Comparison of ENCODE assay signal across 8 cellular contexts in genomic region chr3:58433400-58434169, GRCh38. TPM values are rescaled to one million over a fixed set of nuclear protein-coding genes. Genes with fewer than 3 reads are reported as not detected.
DNase-seq lines count a peak whose midpoint lies in the region; ATAC-seq and TF ChIP-seq lines count a peak whose summit lies in the region.

PDHB (minus strand) TSS chr3:58433832; CDS start chr3:58433809, 23 bp downstream.

- peak; percentile 96 for ATAC-seq in HG02642 (IDR thresholded peaks at IDR 0.05; ENCODE audit: poor library complexity, unreplicated experiment)
- ATAC-seq in Right ventricle myocardium superior (ENCODE audit: poor library complexity): peak; percentile 99

- H3K27me3 ChIP-seq in parathyroid adenoma (ENCODE audit: control insufficient read depth, insufficient read depth, low read length): no peaks in the 10 kb centered on the region
- no peaks in the 10 kb centered on the region for H3K27me3 ChIP-seq in tibial artery

- H2AFZ ChIP-seq in parathyroid adenoma: peak within 1 kb of the TSS; percentile 98

- H3K4me1 ChIP-seq in parathyroid adenoma (peaks cover 12% of the 10 kb centered on the region), tibial artery (peaks cover 0 to 46% (median 37%) of the 10 kb centered on the region in 4 donors)

- H3K79me2 ChIP-seq in parathyroid adenoma: peaks cover 8% of the 10 kb centered on the region

- H3K4me3 ChIP-seq in GM12865 (ENCODE audit: low read depth, low read length) (peak within 1 kb of the TSS; percentile 79), parathyroid adenoma (ENCODE audit: low read depth, low read length) (peak within 1 kb of the TSS; percentile 96), tibial artery (peak within 1 kb of the TSS; percentile 81 to 87)

- H3K27ac ChIP-seq in parathyroid adenoma: peak within 1 kb of the TSS; percentile 92
- H3K27ac ChIP-seq in tibial artery: peak within 1 kb of the TSS; percentile 89 to 95

- peak within 1 kb of the TSS; percentile 88 for H3K4me2 ChIP-seq in parathyroid adenoma (ENCODE audit: low read length)

- H3K36me3 ChIP-seq in parathyroid adenoma (ENCODE audit: control insufficient read depth, insufficient read depth, low read length) (no peaks in the 10 kb centered on the region), tibial artery (peaks cover 32 to 34% (median 33%) of the 10 kb centered on the region in 3 donors)

- intact Hi-C loops in Right ventricle myocardium superior (cut with DNase I) (no loop called here), tibial artery (cut with DNase I; ENCODE audit: low total_unique reads) (no loop called here)

- H3K9me3 ChIP-seq in parathyroid adenoma (ENCODE audit: control insufficient read depth, low read length) (no peaks in the 10 kb centered on the region), tibial artery (no peaks in the 10 kb centered on the region)

- no peak for TF ChIP-seq CTCF in GM12865 (IDR thresholded peaks at IDR 0.05; ENCODE audit: insufficient read depth, low read depth, low read length, missing control alignments)
- TF ChIP-seq CTCF in parathyroid adenoma (IDR thresholded peaks at IDR 0.05): no peak
- TF ChIP-seq CTCF in tibial artery (IDR thresholded peaks at IDR 0.05): no peak

- H3K9ac ChIP-seq in parathyroid adenoma: peak within 1 kb of the TSS; percentile 85

- DNase-seq in GM12865 (ENCODE audit: low read depth): peak; percentile 93
- peak; percentile 71 for DNase-seq in NCI-H1105 (lab: John Stamatoyannopoulos, UW)
- peak; percentile 27 to 78 for DNase-seq in SW 1271 (lab: John Stamatoyannopoulos, UW)
- peak; percentile 77 for DNase-seq in activated naive CD8-positive, alpha-beta T cell treated with anti-CD3 and anti-CD28 coated beads, Interleukin-2, amount 50 U/mL, for 16 hours (ENCODE audit: low read depth, low spot score)
- peak; percentile 96 for DNase-seq in Right ventricle myocardium superior
- peak; percentile 90 to 94 for DNase-seq in tibial artery

RNA-seq across cellular contexts. Expression of gene PDHB, which starts in this region (rescaled TPM):
- total RNA-seq in Right ventricle myocardium superior: 209 TPM

Comparison
In these comparisons a context has a peak if more than half of its experiments do, and no peak if none do; other contexts are left out.
1. Peak in every context shown above with its lines: DNase-seq, ATAC-seq, H3K4me3 ChIP-seq and H3K27ac ChIP-seq.